ENCODE assay signal across 16 cellular contexts in the genomic region with DNA sequence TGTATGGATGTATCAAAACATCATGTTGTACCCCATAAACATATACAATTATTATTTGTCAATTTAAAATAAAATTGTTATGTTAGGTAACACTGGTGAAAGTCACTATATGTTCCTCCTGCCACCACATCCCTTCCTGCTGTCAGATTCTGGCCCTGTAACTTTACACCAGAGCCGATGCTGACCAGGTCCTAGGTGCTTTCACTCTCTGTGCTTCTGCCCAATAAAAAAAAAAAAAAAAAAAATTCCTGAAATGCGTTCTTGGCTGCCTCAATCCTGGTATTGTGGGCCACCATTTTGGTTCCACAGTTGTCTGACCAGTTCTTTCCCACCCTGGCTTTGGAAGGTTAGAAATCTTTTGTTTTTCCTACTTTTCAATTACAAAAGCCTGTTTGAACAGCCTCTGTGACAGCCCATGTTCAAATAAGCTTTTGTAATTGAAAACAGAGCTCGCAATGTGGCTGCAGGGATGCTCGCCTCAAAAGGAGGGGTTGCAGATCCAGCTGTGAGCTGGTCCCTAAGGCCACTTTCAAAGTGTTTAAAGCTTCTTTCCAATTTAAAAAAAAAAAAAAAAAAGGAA.
"Had no signal": no experiment of that assay in that cellular context is flagged by ENCODE, and none has a peak within 500 bp of the region (broad histone marks: within the 10 kb centered on the region; RNA-seq: fewer than 3 reads in every experiment).

No MANE protein-coding gene starts in this region.

- DNase-seq: activated CD4-positive, alpha-beta T cell treated with anti-CD3 and anti-CD28 coated beads, Interleukin-2, amount 50 U/mL, for 48 hours; activated CD8-positive, alpha-beta memory T cell treated with anti-CD3 and anti-CD28 coated beads, Interleukin-2, amount 10 ng/mL, durations not matched to agents 7 days and 5 days; activated naive CD4-positive, alpha-beta T cell treated with anti-CD3 and anti-CD28 coated beads, Interleukin-2, amount 10 ng/mL, durations not matched to agents 7 days and 5 days; activated T-cell treated with anti-CD3 and anti-CD28 coated beads, Interleukin-2, amount 50 U/mL, for 1 hour; dermis blood vessel endothelial cell; effector memory CD8-positive, alpha-beta T cell; gastrocnemius medialis; kidney glomerular epithelial cell; nephron progenitor cell; stimulated activated naive CD8-positive, alpha-beta T cell treated with anti-CD3 and anti-CD28 coated beads, Interleukin-15, amount 100 ng/mL, for 72 hours; T-helper 17 cell; WERI-Rb-1 had no signal

- H3K9me3 ChIP-seq: gastrocnemius medialis had no signal

- FAIRE-seq: astrocyte, bronchial epithelial cell had no signal

- H3K36me3 ChIP-seq: gastrocnemius medialis, WERI-Rb-1 had no signal

- H3K27me3 ChIP-seq: gastrocnemius medialis had no signal

- H3K4me3 ChIP-seq: gastrocnemius medialis had no signal

- ATAC-seq: activated CD8-positive, alpha-beta memory T cell treated with anti-CD3 and anti-CD28 coated beads, Interleukin-2, amount 10 ng/mL, durations not matched to agents 7 days and 5 days; effector memory CD8-positive, alpha-beta T cell; gastrocnemius medialis; sciatic nerve; stimulated activated naive CD8-positive, alpha-beta T cell treated with anti-CD3 and anti-CD28 coated beads, Interleukin-15, amount 100 ng/mL, for 72 hours; T-helper 17 cell had no signal

- H3K4me1 ChIP-seq: gastrocnemius medialis had no signal

- H3K27ac ChIP-seq: epithelial cell of prostate, gastrocnemius medialis, WERI-Rb-1 had no signal
